Comparison of ENCODE assay signal across 1 cellular context in the genomic region with DNA sequence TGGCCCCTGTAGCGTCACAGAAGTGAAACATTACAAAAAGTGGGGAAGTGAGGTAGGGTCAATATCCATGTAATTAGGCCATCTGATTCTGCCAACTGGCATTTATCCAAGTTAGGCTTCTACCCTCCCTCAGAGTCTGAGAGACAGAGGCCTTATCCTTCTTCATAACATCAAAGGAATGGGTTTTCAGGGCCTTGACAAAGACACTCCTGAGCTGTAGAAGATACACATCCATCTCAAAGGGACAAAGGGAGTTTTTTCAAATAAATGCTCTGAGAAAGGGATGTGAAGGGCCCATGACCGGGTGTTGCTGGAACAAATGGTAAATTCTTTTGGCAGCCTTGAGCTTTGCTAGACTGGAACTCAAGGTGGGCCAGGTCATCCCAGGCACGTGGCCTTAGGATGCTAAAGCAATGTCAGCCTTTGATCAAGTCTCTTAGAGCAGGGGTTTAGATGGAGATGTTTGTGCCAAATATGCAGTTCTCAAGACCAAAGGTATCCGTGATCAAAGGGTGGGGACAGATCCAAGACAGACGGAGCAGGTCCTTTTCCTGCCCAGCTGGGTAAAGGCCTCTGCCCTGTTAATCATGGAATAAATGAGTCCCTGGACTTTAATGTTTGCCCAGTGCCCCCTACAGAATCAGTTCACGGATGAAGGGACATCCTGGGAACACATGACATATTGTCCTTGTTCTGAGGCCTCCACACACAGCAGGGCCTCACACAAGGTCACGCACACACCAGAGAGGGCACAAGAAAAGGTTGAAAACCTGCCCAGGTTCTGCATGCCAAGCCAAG.
TF ChIP-seq lines count a peak whose summit lies in the region.

No MANE protein-coding gene starts in this region.

TF ChIP-seq in HepG2, 621 proteins besides CTCF, POLR2A, EP300 and RAD21 (continued from another document and continues in another):
- TF ChIP-seq, protein P1, sequence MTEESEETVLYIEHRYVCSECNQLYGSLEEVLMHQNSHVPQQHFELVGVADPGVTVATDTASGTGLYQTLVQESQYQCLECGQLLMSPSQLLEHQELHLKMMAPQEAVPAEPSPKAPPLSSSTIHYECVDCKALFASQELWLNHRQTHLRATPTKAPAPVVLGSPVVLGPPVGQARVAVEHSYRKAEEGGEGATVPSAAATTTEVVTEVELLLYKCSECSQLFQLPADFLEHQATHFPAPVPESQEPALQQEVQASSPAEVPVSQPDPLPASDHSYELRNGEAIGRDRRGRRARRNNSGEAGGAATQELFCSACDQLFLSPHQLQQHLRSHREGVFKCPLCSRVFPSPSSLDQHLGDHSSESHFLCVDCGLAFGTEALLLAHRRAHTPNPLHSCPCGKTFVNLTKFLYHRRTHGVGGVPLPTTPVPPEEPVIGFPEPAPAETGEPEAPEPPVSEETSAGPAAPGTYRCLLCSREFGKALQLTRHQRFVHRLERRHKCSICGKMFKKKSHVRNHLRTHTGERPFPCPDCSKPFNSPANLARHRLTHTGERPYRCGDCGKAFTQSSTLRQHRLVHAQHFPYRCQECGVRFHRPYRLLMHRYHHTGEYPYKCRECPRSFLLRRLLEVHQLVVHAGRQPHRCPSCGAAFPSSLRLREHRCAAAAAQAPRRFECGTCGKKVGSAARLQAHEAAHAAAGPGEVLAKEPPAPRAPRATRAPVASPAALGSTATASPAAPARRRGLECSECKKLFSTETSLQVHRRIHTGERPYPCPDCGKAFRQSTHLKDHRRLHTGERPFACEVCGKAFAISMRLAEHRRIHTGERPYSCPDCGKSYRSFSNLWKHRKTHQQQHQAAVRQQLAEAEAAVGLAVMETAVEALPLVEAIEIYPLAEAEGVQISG (CRISPR knock-in tag; IDR thresholded peaks at IDR 0.05) = peak; percentile 67; the same call in 1 of the 2 replicates
- peak; percentile 79 for TF ChIP-seq ZBTB7B (CRISPR knock-in tag; IDR thresholded peaks at IDR 0.05)
- TF ChIP-seq SNAPC2 (CRISPR knock-in tag; IDR thresholded peaks at IDR 0.05) = 0 out of 2 replicates have a peak, but pooled peaks have one; percentile 58
- TF ChIP-seq, protein P2, sequence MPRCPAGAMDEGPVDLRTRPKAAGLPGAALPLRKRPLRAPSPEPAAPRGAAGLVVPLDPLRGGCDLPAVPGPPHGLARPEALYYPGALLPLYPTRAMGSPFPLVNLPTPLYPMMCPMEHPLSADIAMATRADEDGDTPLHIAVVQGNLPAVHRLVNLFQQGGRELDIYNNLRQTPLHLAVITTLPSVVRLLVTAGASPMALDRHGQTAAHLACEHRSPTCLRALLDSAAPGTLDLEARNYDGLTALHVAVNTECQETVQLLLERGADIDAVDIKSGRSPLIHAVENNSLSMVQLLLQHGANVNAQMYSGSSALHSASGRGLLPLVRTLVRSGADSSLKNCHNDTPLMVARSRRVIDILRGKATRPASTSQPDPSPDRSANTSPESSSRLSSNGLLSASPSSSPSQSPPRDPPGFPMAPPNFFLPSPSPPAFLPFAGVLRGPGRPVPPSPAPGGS (CRISPR knock-in tag; IDR thresholded peaks at IDR 0.05) = no peak
- peak; percentile 46; the same call in 1 of the 2 replicates for TF ChIP-seq HOXD1 (CRISPR knock-in tag; IDR thresholded peaks at IDR 0.05)
- no peak for TF ChIP-seq ZNF720 (CRISPR knock-in tag; IDR thresholded peaks at IDR 0.05)
- TF ChIP-seq MED8 (CRISPR knock-in tag; IDR thresholded peaks at IDR 0.05; ENCODE audit: insufficient replicate concordance) = peak; percentile 84
- TF ChIP-seq, protein P3, sequence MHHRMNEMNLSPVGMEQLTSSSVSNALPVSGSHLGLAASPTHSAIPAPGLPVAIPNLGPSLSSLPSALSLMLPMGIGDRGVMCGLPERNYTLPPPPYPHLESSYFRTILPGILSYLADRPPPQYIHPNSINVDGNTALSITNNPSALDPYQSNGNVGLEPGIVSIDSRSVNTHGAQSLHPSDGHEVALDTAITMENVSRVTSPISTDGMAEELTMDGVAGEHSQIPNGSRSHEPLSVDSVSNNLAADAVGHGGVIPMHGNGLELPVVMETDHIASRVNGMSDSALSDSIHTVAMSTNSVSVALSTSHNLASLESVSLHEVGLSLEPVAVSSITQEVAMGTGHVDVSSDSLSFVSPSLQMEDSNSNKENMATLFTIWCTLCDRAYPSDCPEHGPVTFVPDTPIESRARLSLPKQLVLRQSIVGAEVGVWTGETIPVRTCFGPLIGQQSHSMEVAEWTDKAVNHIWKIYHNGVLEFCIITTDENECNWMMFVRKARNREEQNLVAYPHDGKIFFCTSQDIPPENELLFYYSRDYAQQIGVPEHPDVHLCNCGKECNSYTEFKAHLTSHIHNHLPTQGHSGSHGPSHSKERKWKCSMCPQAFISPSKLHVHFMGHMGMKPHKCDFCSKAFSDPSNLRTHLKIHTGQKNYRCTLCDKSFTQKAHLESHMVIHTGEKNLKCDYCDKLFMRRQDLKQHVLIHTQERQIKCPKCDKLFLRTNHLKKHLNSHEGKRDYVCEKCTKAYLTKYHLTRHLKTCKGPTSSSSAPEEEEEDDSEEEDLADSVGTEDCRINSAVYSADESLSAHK (CRISPR knock-in tag; IDR thresholded peaks at IDR 0.05; ENCODE audit: borderline replicate concordance) = no peak
- TF ChIP-seq, protein P4, sequence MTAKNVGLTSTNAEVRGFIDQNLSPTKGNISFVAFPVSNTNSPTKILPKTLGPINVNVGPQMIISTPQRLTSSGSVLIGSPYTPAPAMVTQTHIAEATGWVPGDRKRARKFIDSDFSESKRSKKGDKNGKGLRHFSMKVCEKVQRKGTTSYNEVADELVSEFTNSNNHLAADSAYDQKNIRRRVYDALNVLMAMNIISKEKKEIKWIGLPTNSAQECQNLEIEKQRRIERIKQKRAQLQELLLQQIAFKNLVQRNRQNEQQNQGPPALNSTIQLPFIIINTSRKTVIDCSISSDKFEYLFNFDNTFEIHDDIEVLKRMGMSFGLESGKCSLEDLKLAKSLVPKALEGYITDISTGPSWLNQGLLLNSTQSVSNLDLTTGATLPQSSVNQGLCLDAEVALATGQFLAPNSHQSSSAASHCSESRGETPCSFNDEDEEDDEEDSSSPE (CRISPR knock-in tag; IDR thresholded peaks at IDR 0.05) = 0 out of 2 replicates have a peak, but pooled peaks have one; percentile 21
- TF ChIP-seq TOPORS (CRISPR knock-in tag; IDR thresholded peaks at IDR 0.05) = no peak
- no peak for TF ChIP-seq ZNF367 (CRISPR knock-in tag; IDR thresholded peaks at IDR 0.05; ENCODE audit: borderline replicate concordance)
- TF ChIP-seq SETDB1 (CRISPR knock-in tag; IDR thresholded peaks at IDR 0.05; ENCODE audit: borderline replicate concordance) = no peak
- 0 out of 2 replicates have a peak, but pooled peaks have one; percentile 22 for TF ChIP-seq ZKSCAN8 (CRISPR knock-in tag; IDR thresholded peaks at IDR 0.05; ENCODE audit: borderline replicate concordance)
- TF ChIP-seq ZNF644 (CRISPR knock-in tag; IDR thresholded peaks at IDR 0.05; ENCODE audit: low read depth) = peak; percentile 15; the same call in 1 of the 2 replicates
- TF ChIP-seq, protein P5, sequence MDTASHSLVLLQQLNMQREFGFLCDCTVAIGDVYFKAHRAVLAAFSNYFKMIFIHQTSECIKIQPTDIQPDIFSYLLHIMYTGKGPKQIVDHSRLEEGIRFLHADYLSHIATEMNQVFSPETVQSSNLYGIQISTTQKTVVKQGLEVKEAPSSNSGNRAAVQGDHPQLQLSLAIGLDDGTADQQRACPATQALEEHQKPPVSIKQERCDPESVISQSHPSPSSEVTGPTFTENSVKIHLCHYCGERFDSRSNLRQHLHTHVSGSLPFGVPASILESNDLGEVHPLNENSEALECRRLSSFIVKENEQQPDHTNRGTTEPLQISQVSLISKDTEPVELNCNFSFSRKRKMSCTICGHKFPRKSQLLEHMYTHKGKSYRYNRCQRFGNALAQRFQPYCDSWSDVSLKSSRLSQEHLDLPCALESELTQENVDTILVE (CRISPR knock-in tag; IDR thresholded peaks at IDR 0.05) = 0 out of 2 replicates have a peak, but pooled peaks have one; percentile 55
- no peak for TF ChIP-seq ZNF619 (CRISPR knock-in tag; IDR thresholded peaks at IDR 0.05)
- no peak for TF ChIP-seq ZNF567 (CRISPR knock-in tag; IDR thresholded peaks at IDR 0.05; ENCODE audit: borderline replicate concordance)
- peak; percentile 52; the same call in 1 of the 2 replicates for TF ChIP-seq ZNF788 (CRISPR knock-in tag; IDR thresholded peaks at IDR 0.05; ENCODE audit: borderline replicate concordance)
- TF ChIP-seq ZNF629 (CRISPR knock-in tag; conservative IDR thresholded peaks at IDR 0.05) = peak; percentile 87
- TF ChIP-seq ZNF121 (CRISPR knock-in tag; IDR thresholded peaks at IDR 0.05) = no peak
- TF ChIP-seq, protein P6, sequence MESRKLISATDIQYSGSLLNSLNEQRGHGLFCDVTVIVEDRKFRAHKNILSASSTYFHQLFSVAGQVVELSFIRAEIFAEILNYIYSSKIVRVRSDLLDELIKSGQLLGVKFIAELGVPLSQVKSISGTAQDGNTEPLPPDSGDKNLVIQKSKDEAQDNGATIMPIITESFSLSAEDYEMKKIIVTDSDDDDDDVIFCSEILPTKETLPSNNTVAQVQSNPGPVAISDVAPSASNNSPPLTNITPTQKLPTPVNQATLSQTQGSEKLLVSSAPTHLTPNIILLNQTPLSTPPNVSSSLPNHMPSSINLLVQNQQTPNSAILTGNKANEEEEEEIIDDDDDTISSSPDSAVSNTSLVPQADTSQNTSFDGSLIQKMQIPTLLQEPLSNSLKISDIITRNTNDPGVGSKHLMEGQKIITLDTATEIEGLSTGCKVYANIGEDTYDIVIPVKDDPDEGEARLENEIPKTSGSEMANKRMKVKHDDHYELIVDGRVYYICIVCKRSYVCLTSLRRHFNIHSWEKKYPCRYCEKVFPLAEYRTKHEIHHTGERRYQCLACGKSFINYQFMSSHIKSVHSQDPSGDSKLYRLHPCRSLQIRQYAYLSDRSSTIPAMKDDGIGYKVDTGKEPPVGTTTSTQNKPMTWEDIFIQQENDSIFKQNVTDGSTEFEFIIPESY (CRISPR knock-in tag; IDR thresholded peaks at IDR 0.05) = peak; percentile 54
- TF ChIP-seq, protein P7, sequence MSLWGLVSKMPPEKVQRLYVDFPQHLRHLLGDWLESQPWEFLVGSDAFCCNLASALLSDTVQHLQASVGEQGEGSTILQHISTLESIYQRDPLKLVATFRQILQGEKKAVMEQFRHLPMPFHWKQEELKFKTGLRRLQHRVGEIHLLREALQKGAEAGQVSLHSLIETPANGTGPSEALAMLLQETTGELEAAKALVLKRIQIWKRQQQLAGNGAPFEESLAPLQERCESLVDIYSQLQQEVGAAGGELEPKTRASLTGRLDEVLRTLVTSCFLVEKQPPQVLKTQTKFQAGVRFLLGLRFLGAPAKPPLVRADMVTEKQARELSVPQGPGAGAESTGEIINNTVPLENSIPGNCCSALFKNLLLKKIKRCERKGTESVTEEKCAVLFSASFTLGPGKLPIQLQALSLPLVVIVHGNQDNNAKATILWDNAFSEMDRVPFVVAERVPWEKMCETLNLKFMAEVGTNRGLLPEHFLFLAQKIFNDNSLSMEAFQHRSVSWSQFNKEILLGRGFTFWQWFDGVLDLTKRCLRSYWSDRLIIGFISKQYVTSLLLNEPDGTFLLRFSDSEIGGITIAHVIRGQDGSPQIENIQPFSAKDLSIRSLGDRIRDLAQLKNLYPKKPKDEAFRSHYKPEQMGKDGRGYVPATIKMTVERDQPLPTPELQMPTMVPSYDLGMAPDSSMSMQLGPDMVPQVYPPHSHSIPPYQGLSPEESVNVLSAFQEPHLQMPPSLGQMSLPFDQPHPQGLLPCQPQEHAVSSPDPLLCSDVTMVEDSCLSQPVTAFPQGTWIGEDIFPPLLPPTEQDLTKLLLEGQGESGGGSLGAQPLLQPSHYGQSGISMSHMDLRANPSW (CRISPR knock-in tag; IDR thresholded peaks at IDR 0.05; ENCODE audit: borderline replicate concordance) = peak; percentile 79; the same call in 1 of the 2 replicates
- TF ChIP-seq ZNF713 (CRISPR knock-in tag; IDR thresholded peaks at IDR 0.05) = 0 out of 2 replicates have a peak, but pooled peaks have one; percentile 53
- no peak for TF ChIP-seq ZNF790 (CRISPR knock-in tag; IDR thresholded peaks at IDR 0.05; ENCODE audit: borderline replicate concordance)
- no peak for TF ChIP-seq ZNF749 (CRISPR knock-in tag; IDR thresholded peaks at IDR 0.05; ENCODE audit: borderline replicate concordance)
- no peak for TF ChIP-seq ZNF891 (CRISPR knock-in tag; IDR thresholded peaks at IDR 0.05)
- peak; percentile 81 for TF ChIP-seq FOXA3 (CRISPR knock-in tag; IDR thresholded peaks at IDR 0.05)
- TF ChIP-seq NR2F2 (IDR thresholded peaks at IDR 0.05; ENCODE audit: borderline replicate concordance, low read depth) = peak; percentile 87
- peak; percentile 54; the same call in 1 of the 2 replicates for TF ChIP-seq ZNF746 (CRISPR knock-in tag; IDR thresholded peaks at IDR 0.05)
- peak; percentile 9; the same call in 1 of the 2 replicates for TF ChIP-seq STAG1 (CRISPR knock-in tag; IDR thresholded peaks at IDR 0.05)
- no peak for TF ChIP-seq ZNF615 (CRISPR knock-in tag; IDR thresholded peaks at IDR 0.05; ENCODE audit: borderline replicate concordance)
- TF ChIP-seq, protein P8, sequence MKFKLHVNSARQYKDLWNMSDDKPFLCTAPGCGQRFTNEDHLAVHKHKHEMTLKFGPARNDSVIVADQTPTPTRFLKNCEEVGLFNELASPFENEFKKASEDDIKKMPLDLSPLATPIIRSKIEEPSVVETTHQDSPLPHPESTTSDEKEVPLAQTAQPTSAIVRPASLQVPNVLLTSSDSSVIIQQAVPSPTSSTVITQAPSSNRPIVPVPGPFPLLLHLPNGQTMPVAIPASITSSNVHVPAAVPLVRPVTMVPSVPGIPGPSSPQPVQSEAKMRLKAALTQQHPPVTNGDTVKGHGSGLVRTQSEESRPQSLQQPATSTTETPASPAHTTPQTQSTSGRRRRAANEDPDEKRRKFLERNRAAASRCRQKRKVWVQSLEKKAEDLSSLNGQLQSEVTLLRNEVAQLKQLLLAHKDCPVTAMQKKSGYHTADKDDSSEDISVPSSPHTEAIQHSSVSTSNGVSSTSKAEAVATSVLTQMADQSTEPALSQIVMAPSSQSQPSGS (CRISPR knock-in tag; IDR thresholded peaks at IDR 0.05) = peak; percentile 56; the same call in 1 of the 2 replicates
- no peak; the same call in 1 of the 2 replicates for TF ChIP-seq RORA (CRISPR knock-in tag; IDR thresholded peaks at IDR 0.05)
- peak; percentile 85 for TF ChIP-seq MEF2D (CRISPR knock-in tag; IDR thresholded peaks at IDR 0.05)
- TF ChIP-seq IRX3 (CRISPR knock-in tag; IDR thresholded peaks at IDR 0.05; ENCODE audit: borderline replicate concordance, low read depth) = no peak
- TF ChIP-seq YEATS4 (CRISPR knock-in tag; IDR thresholded peaks at IDR 0.05; ENCODE audit: borderline replicate concordance) = peak; percentile 41; the same call in 1 of the 2 replicates
- TF ChIP-seq, protein P9, sequence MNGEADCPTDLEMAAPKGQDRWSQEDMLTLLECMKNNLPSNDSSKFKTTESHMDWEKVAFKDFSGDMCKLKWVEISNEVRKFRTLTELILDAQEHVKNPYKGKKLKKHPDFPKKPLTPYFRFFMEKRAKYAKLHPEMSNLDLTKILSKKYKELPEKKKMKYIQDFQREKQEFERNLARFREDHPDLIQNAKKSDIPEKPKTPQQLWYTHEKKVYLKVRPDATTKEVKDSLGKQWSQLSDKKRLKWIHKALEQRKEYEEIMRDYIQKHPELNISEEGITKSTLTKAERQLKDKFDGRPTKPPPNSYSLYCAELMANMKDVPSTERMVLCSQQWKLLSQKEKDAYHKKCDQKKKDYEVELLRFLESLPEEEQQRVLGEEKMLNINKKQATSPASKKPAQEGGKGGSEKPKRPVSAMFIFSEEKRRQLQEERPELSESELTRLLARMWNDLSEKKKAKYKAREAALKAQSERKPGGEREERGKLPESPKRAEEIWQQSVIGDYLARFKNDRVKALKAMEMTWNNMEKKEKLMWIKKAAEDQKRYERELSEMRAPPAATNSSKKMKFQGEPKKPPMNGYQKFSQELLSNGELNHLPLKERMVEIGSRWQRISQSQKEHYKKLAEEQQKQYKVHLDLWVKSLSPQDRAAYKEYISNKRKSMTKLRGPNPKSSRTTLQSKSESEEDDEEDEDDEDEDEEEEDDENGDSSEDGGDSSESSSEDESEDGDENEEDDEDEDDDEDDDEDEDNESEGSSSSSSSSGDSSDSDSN (CRISPR knock-in tag; IDR thresholded peaks at IDR 0.05) = peak; percentile 51; the same call in 1 of the 2 replicates
- TF ChIP-seq ZSCAN22 (CRISPR knock-in tag; IDR thresholded peaks at IDR 0.05) = peak; percentile 45; the same call in 1 of the 2 replicates
- TF ChIP-seq TCF12 (IDR thresholded peaks at IDR 0.05) = no peak
- TF ChIP-seq TCF12 (CRISPR knock-in tag; IDR thresholded peaks at IDR 0.05) = peak; percentile 96
- TF ChIP-seq ZFP36L1 (CRISPR knock-in tag; IDR thresholded peaks at IDR 0.05) = no peak
